22 cellular contexts compared by ENCODE assay signal in the genomic region with DNA sequence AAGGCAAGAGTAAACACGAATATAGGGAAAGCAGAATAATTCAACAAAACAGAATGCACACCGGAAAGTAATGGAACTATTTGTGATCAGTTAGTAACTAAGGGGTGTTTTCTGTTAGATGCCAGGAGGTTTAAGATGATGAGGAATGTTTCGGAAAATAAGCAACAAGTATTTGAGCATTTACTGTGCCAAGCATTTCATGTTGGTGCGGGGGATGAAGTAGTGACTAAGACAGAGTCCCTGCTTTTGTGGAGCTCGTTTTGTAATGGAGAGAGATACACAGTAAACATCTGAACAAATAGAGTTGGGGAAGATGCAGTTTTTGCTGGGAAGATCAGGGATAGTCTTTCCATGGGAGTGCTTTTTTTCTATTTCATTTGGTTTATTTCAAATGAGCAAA.
A peak's percentile ranks its signal among the peaks of the same experiment; 100 is the strongest.
DNase-seq lines count a peak whose midpoint lies in the region; ATAC-seq, FAIRE-seq and TF ChIP-seq lines count a peak whose summit lies in the region.
"Had no signal": no experiment of that assay in that cellular context is flagged by ENCODE, and none has a peak within 500 bp of the region (broad histone marks: within the 10 kb centered on the region; RNA-seq: fewer than 3 reads in every experiment).

No MANE protein-coding gene starts in this region.

- peaks cover 76% of the 10 kb centered on the region for H3K4me1 Mint-ChIP-seq in brain

- no peak overlapping the region for H3K9ac ChIP-seq in kidney (ENCODE audit: low read length in 2 of 2)

- peak overlapping the region in 1 of 5 experiments; percentile 33 for H3K4me3 Mint-ChIP-seq in brain
- H3K4me3 Mint-ChIP-seq: activated naive CD8-positive, alpha-beta T cell treated with anti-CD3 and anti-CD28 coated beads, Interleukin-2, amount 10 ng/mL, durations not matched to agents 7 days and 5 days; natural killer cell treated with Interleukin-12 subunit alpha and Interleukin-12 subunit beta and Interleukin-15 and Interleukin-18, amount 100 ng/mL, for 72 hours had no signal

- H3K27me3 ChIP-seq in ACC112 (ENCODE audit: insufficient read depth, low read length): no peaks in the 10 kb centered on the region
- H3K27me3 ChIP-seq: BE2C, tibial artery had no signal

- no peak for FAIRE-seq in kidney (lab: Jason Lieb, UNC)

- H3K4me1 ChIP-seq in ACC112 (ENCODE audit: control insufficient read depth, insufficient read depth, low read length, unreplicated experiment) (peaks cover 23% of the 10 kb centered on the region), mesodermal cell (ENCODE audit: control insufficient read depth, insufficient read depth, low read length, poor library complexity, severe bottlenecking) (peaks cover 7% of the 10 kb centered on the region), kidney (ENCODE audit: control insufficient read depth in 1 of 2, insufficient read depth in 1 of 2, low read depth in 1 of 2, low read length in 2 of 2) (peaks cover 0 to 6% of the 10 kb centered on the region in 2 donors)

- no peak for ATAC-seq in HG02885 (IDR thresholded peaks at IDR 0.05; ENCODE audit: poor library complexity, unreplicated experiment)
- ATAC-seq: activated CD4-positive, CD25-positive, alpha-beta regulatory T cell treated with anti-CD3 and anti-CD28 coated beads, Interleukin-2, amount 50 U/mL, for 24 hours; left ventricle myocardium superior; natural killer cell treated with Interleukin-12 subunit alpha and Interleukin-12 subunit beta and Interleukin-15 and Interleukin-18, amount 100 ng/mL, for 72 hours; Panc1; T-cell had no signal

- H2AFZ ChIP-seq in ACC112 (ENCODE audit: low read length, unreplicated experiment): no peak overlapping the region

- DNase-seq in EL (peak; percentile 31), kidney (no peak), kidney glomerular epithelial cell (lab: John Stamatoyannopoulos, UW) (no peak), pons (ENCODE audit: low spot score) (no peak)
- DNase-seq: activated naive CD8-positive, alpha-beta T cell treated with anti-CD3 and anti-CD28 coated beads, Interleukin-2, amount 10 ng/mL, durations not matched to agents 7 days and 5 days; BE2C; DMS153; hippocampal formation; left ventricle myocardium superior; NCI-H2029 treated with DMSO at 0.1 percent for 48 hours; NCI-H69; retina; stimulated activated CD4-positive, alpha-beta T cell treated with anti-CD3 and anti-CD28 coated beads, Interleukin-2, amount 100 ng/mL, for 24 hours; T-cell; tibial artery had no signal

- H3K9me3 ChIP-seq in mesodermal cell (ENCODE audit: control insufficient read depth, low read length) (no peaks in the 10 kb centered on the region), kidney (ENCODE audit: control insufficient read depth in 1 of 2, low read length in 2 of 2) (no peaks in the 10 kb centered on the region)
- H3K9me3 ChIP-seq: BE2C, tibial artery had no signal

- H3K36me3 ChIP-seq in ACC112 (ENCODE audit: insufficient read depth, low read length) (no peaks in the 10 kb centered on the region), mesodermal cell (ENCODE audit: control insufficient read depth, insufficient read depth, low read length) (peaks cover 13% of the 10 kb centered on the region), kidney (ENCODE audit: control insufficient read depth in 1 of 2, insufficient read depth in 2 of 2, low read length in 2 of 2) (peaks cover 0 to 2% of the 10 kb centered on the region in 2 donors)

- H3K36me3 Mint-ChIP-seq in brain: peaks cover 50% of the 10 kb centered on the region

- 89 to 93% methylated on average over 5 of the region's 5 CpGs for WGBS in mesodermal cell (ENCODE audit: insufficient coverage in 2 of 2), 2 experiments

- intact Hi-C loops in kidney (cut with DNase I): no loop called here

- H3K9me3 Mint-ChIP-seq in brain: peaks cover 10 to 19% (median 17%) of the 10 kb centered on the region in 5 experiments
- H3K9me3 Mint-ChIP-seq: activated naive CD8-positive, alpha-beta T cell treated with anti-CD3 and anti-CD28 coated beads, Interleukin-2, amount 10 ng/mL, durations not matched to agents 7 days and 5 days; natural killer cell treated with Interleukin-12 subunit alpha and Interleukin-12 subunit beta and Interleukin-15 and Interleukin-18, amount 100 ng/mL, for 72 hours; T-cell had no signal

- H3K4me3 ChIP-seq in ACC112 (ENCODE audit: low read depth, low read length) (no peak overlapping the region), mesodermal cell (ENCODE audit: extremely low read depth, insufficient read depth, low read length, poor library complexity, severe bottlenecking) (no peak overlapping the region), kidney (ENCODE audit: low read length in 2 of 2) (no peak overlapping the region)
- H3K4me3 ChIP-seq: tibial artery had no signal

- no peak for TF ChIP-seq CTCF in brain (conservative IDR thresholded peaks at IDR 0.05)
- TF ChIP-seq CTCF in kidney (IDR thresholded peaks at IDR 0.05; ENCODE audit: borderline replicate concordance, extremely low read depth, insufficient read depth): no peak

- H3K27me3 Mint-ChIP-seq in brain: no peaks in the 10 kb centered on the region
- H3K27me3 Mint-ChIP-seq: activated naive CD8-positive, alpha-beta T cell treated with anti-CD3 and anti-CD28 coated beads, Interleukin-2, amount 10 ng/mL, durations not matched to agents 7 days and 5 days; natural killer cell treated with Interleukin-12 subunit alpha and Interleukin-12 subunit beta and Interleukin-15 and Interleukin-18, amount 100 ng/mL, for 72 hours; T-cell had no signal

- peak overlapping the region; percentile 4; the same call in 1 of the 2 replicates for H3K27ac ChIP-seq in ACC112 (ENCODE audit: low read depth, low read length)
- peak overlapping the region; percentile 23 for H3K27ac ChIP-seq in mesodermal cell (ENCODE audit: low read depth, low read length, severe bottlenecking)
- no peak overlapping the region for H3K27ac ChIP-seq in kidney (ENCODE audit: low read depth in 2 of 2, low read length in 2 of 2)
- H3K27ac ChIP-seq: tibial artery had no signal

- peak overlapping the region in 4 of 5 experiments; percentile 16 to 80 (median 36) for H3K27ac Mint-ChIP-seq in brain
- H3K27ac Mint-ChIP-seq: natural killer cell treated with Interleukin-12 subunit alpha and Interleukin-12 subunit beta and Interleukin-15 and Interleukin-18, amount 100 ng/mL, for 72 hours had no signal

- peaks cover 91% of the 10 kb centered on the region for H3K79me2 ChIP-seq in ACC112 (ENCODE audit: control insufficient read depth, insufficient read depth, low read length, unreplicated experiment)

Comparison
In these comparisons a context has a peak if more than half of its experiments do, and no peak if none do; other contexts are left out.
1. H3K27ac ChIP-seq: peak in ACC112 (single experiment) and mesodermal cell (single experiment); none in kidney (0 of 2).